8 cellular contexts compared by ENCODE assay signal in genomic region chr17:78745407-78746088, GRCh38. TPM values are rescaled to one million over a fixed set of nuclear protein-coding genes. Genes with fewer than 3 reads are reported as not detected.
DNase-seq lines count a peak whose midpoint lies in the region.

No MANE protein-coding gene starts in this region.

- DNase-seq in NCI-H146 (lab: John Stamatoyannopoulos, UW), result peak; percentile 16
- DNase-seq in NCI-H146 treated with DMSO at 0.1 percent for 48 hours (lab: John Stamatoyannopoulos, UW; ENCODE audit: unreplicated experiment), result no peak
- peak; percentile 31 for DNase-seq in M059J (ENCODE audit: low read depth)
- peak; percentile 42 for DNase-seq in activated gamma-delta T cell treated with anti-CD3 and anti-CD28 coated beads, Interleukin-2, amount 50 U/mL, for 16 hours (ENCODE audit: low read depth)
- DNase-seq in globus pallidus (ENCODE audit: low spot score), result peak; percentile 61
- DNase-seq in stimulated activated CD4-positive, alpha-beta T cell treated with anti-CD3 and anti-CD28 coated beads, Interleukin-4, amount 100 ng/mL, for 1 hour, result peak; percentile 43
- DNase-seq in NCI-H2029 (lab: John Stamatoyannopoulos, UW), result no peak
- DNase-seq in activated effector memory CD4-positive, alpha-beta T cell treated with Interleukin-2 at 50 U/mL for 16 hours, result no peak

RNA-seq across cellular contexts. Expression of gene CYTH1, which starts 36.5 kb away (rescaled TPM):
- total RNA-seq in M059J (2014; rRNA removed; shearing (Covaris generic)), result 5.9 and 13.8 TPM in 2 replicates

Comparison
In these comparisons a context has a peak if more than half of its experiments do, and no peak if none do; other contexts are left out.
1. DNase-seq: peak in NCI-H146 (single experiment), M059J (single experiment), activated gamma-delta T cell treated with anti-CD3 and anti-CD28 coated beads, Interleukin-2, amount 50 U/mL, for 16 hours (single experiment), globus pallidus (single experiment) and stimulated activated CD4-positive, alpha-beta T cell treated with anti-CD3 and anti-CD28 coated beads, Interleukin-4, amount 100 ng/mL, for 1 hour (single experiment); none in NCI-H146 treated with DMSO at 0.1 percent for 48 hours (single experiment), NCI-H2029 (single experiment) and activated effector memory CD4-positive, alpha-beta T cell treated with Interleukin-2 at 50 U/mL for 16 hours (single experiment).